In genomic region chr1:241848680-241849344, GRCh38 we compare ENCODE assay signal across 8 cellular contexts. TPM values are rescaled to one million over a fixed set of nuclear protein-coding genes. Genes with fewer than 3 reads are reported as not detected.
DNase-seq lines count a peak whose midpoint lies in the region; ATAC-seq and TF ChIP-seq lines count a peak whose summit lies in the region.

No MANE protein-coding gene starts in this region.

- ATAC-seq in HG03159 (IDR thresholded peaks at IDR 0.05; ENCODE audit: unreplicated experiment) (peak; percentile 8), HG03039 (IDR thresholded peaks at IDR 0.05; ENCODE audit: unreplicated experiment) (no peak), HG03442 (IDR thresholded peaks at IDR 0.05; ENCODE audit: unreplicated experiment) (no peak)
- no peak for ATAC-seq in natural killer cell treated with Interleukin-12 subunit alpha and Interleukin-12 subunit beta and Interleukin-15 and Interleukin-18, amount 100 ng/mL, for 72 hours

- 5 to 10% methylated on average over 13 of the region's 13 CpGs for WGBS in thyroid gland, 2 donors

- H3K4me3 ChIP-seq in GM08714 (ENCODE audit: low read length) (peak overlapping the region; percentile 99), astrocyte of the cerebellum (ENCODE audit: low read depth, low read length) (peak overlapping the region; percentile 93), thyroid gland (replicated peaks in 1 of 3) (no peak overlapping the region)

- peaks cover 9 to 12% of the 10 kb centered on the region in 2 donors for H3K4me1 ChIP-seq in thyroid gland

- no peaks in the 10 kb centered on the region for H3K36me3 ChIP-seq in thyroid gland

- H3K9me3 Mint-ChIP-seq in natural killer cell treated with Interleukin-12 subunit alpha and Interleukin-12 subunit beta and Interleukin-15 and Interleukin-18, amount 100 ng/mL, for 72 hours: no peaks in the 10 kb centered on the region

- DNase-seq in astrocyte of the cerebellum (ENCODE audit: low read depth) (no peak), thyroid gland (no peak), NCI-H226 (no peak)
- no peak for DNase-seq in natural killer cell treated with Interleukin-12 subunit alpha and Interleukin-12 subunit beta and Interleukin-15 and Interleukin-18, amount 100 ng/mL, for 72 hours (ENCODE audit: low spot score)

- in situ Hi-C loops in astrocyte of the cerebellum (cut with HindIII; ENCODE audit: low sequenced_read_pairs): loop anchor here (10.0 to 25.0 kb wide), 2 partner anchors 234 to 312 kb away; partner anchors contain the start of gene KMO

- peak overlapping the region; percentile 96 to 98 for H3K27ac Mint-ChIP-seq in natural killer cell treated with Interleukin-12 subunit alpha and Interleukin-12 subunit beta and Interleukin-15 and Interleukin-18, amount 100 ng/mL, for 72 hours

- no peaks in the 10 kb centered on the region for H3K27me3 ChIP-seq in thyroid gland

- no peak for TF ChIP-seq POLR2A in thyroid gland (IDR thresholded peaks at IDR 0.05)

- no peaks in the 10 kb centered on the region for H3K9me3 ChIP-seq in thyroid gland

- no peak for TF ChIP-seq CTCF in astrocyte of the cerebellum (IDR thresholded peaks at IDR 0.05; ENCODE audit: low read depth, low read length, missing control alignments)
- no peak for TF ChIP-seq CTCF in thyroid gland (IDR thresholded peaks at IDR 0.05)

- peak overlapping the region; percentile 99 for H3K4me3 Mint-ChIP-seq in natural killer cell treated with Interleukin-12 subunit alpha and Interleukin-12 subunit beta and Interleukin-15 and Interleukin-18, amount 100 ng/mL, for 72 hours

- H3K36me3 Mint-ChIP-seq in natural killer cell treated with Interleukin-12 subunit alpha and Interleukin-12 subunit beta and Interleukin-15 and Interleukin-18, amount 100 ng/mL, for 72 hours: peaks cover 12% of the 10 kb centered on the region

- intact Hi-C loops in thyroid gland (cut with DNase I): no loop called here

- H3K4me1 Mint-ChIP-seq in natural killer cell treated with Interleukin-12 subunit alpha and Interleukin-12 subunit beta and Interleukin-15 and Interleukin-18, amount 100 ng/mL, for 72 hours (ENCODE audit: low read depth in 2 of 2): peaks cover 18 to 21% of the 10 kb centered on the region in 2 donors

- H3K27me3 Mint-ChIP-seq in natural killer cell treated with Interleukin-12 subunit alpha and Interleukin-12 subunit beta and Interleukin-15 and Interleukin-18, amount 100 ng/mL, for 72 hours: peaks cover 1 to 4% of the 10 kb centered on the region in 2 donors

- H3K27ac ChIP-seq in thyroid gland: no peak overlapping the region

RNA-seq across cellular contexts. Expression of gene EXO1, which starts 0.8 kb away (rescaled TPM):
- total RNA-seq in natural killer cell treated with Interleukin-12 subunit alpha and Interleukin-12 subunit beta and Interleukin-15 and Interleukin-18, amount 100 ng/mL, for 72 hours: 10 to 100 TPM; 23.7 to 55.0 TPM
- total RNA-seq in thyroid gland: 1 to 10 TPM in 1 of 4 donors, under 1 TPM in 2, not detected in 1; 0.94 to 8.2 (median 0.98) TPM

Comparison
In these comparisons a context has a peak if more than half of its experiments do, and no peak if none do; other contexts are left out.
1. H3K4me3 ChIP-seq: peak in GM08714 (single experiment) and astrocyte of the cerebellum (single experiment); none in thyroid gland (0 of 3).